8 cellular contexts compared by ENCODE assay signal in the genomic region with DNA sequence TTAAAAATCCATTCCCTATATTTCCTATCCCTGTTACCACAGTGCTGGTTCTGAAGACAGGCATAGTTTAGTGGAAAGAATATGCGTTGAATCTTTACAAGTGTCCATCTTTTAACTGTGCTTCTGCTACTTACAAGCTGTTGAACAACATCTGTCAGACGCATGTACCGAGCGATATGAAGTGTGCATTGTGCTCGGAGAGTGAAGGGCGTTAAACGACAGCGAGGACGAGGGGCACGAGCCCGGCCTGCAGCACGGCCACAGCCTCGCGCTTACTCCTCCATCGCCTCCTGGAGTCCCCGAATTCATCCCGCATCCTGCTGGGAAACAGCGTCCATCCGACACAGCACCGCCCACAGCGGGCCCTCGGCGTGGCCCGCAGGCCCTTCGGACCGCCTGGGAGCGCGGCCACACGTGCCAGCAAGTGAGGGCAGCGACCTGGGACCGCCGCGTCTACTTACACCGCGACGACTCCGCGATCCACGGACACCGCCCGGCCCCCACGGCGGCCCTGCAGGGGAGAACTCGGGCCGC. TPM values are rescaled to one million over a fixed set of nuclear protein-coding genes. Genes with fewer than 3 reads are reported as not detected.
DNase-seq lines count a peak whose midpoint lies in the region; ATAC-seq and TF ChIP-seq lines count a peak whose summit lies in the region.

No MANE protein-coding gene starts in this region.

- peaks cover 41% of the 10 kb centered on the region for H3K4me1 ChIP-seq in KMS-11 (ENCODE audit: low read depth, poor library complexity, severe bottlenecking)

- no peaks in the 10 kb centered on the region for H3K36me3 ChIP-seq in KMS-11 (ENCODE audit: insufficient read depth)

- peak overlapping the region; percentile 91 to 93 for H3K4me3 Mint-ChIP-seq in activated T-cell treated with anti-CD3 and anti-CD28 coated beads, Interleukin-2, amount 50 U/mL, for 72 hours

- no peak overlapping the region for H3K4me3 ChIP-seq in KMS-11 (IDR thresholded peaks at IDR 0.05; ENCODE audit: insufficient read depth, low read depth, low read length)

- peak overlapping the region; percentile 89 for H3K27ac ChIP-seq in KMS-11

- peaks cover 71% of the 10 kb centered on the region for H3K4me1 Mint-ChIP-seq in activated T-cell treated with anti-CD3 and anti-CD28 coated beads, Interleukin-2, amount 50 U/mL, for 72 hours (ENCODE audit: low read depth)

- H3K27ac Mint-ChIP-seq in activated T-cell treated with anti-CD3 and anti-CD28 coated beads, Interleukin-2, amount 50 U/mL, for 72 hours: peak overlapping the region; percentile 79

- ATAC-seq in GM21529 (IDR thresholded peaks at IDR 0.05; ENCODE audit: unreplicated experiment) (peak; percentile 21), Right ventricle myocardium superior (ENCODE audit: poor library complexity) (peak; percentile 12)
- peak; percentile 1 to 10 for ATAC-seq in activated T-cell treated with anti-CD3 and anti-CD28 coated beads, Interleukin-2, amount 50 U/mL, for 72 hours (replicated peaks in 1 of 2)

- peak overlapping the region; percentile 49 for H2AFZ ChIP-seq in KMS-11 (ENCODE audit: low read depth)

- H3K79me2 ChIP-seq in KMS-11 (ENCODE audit: insufficient read depth, low read depth): peaks cover 76% of the 10 kb centered on the region

- no peaks in the 10 kb centered on the region for H3K27me3 Mint-ChIP-seq in activated T-cell treated with anti-CD3 and anti-CD28 coated beads, Interleukin-2, amount 50 U/mL, for 72 hours (ENCODE audit: low read depth)

- peak overlapping the region; percentile 84 for H3K4me2 ChIP-seq in KMS-11

- H3K27me3 ChIP-seq in KMS-11 (ENCODE audit: insufficient read depth, low read depth): no peaks in the 10 kb centered on the region

- DNase-seq in ELR (ENCODE audit: low read depth) (peak; percentile 74), Right ventricle myocardium superior (peak; percentile 57), posterior vena cava (ENCODE audit: low spot score) (peak; percentile 84), NCI-H1694 treated with DMSO at 0.1 percent for 48 hours (lab: John Stamatoyannopoulos, UW) (no peak), cerebellar nuclear complex (lab: John Stamatoyannopoulos, UW) (no peak)
- no peak for DNase-seq in activated T-cell treated with anti-CD3 and anti-CD28 coated beads, Interleukin-2, amount 50 U/mL, for 72 hours

- H3K9me3 Mint-ChIP-seq in activated T-cell treated with anti-CD3 and anti-CD28 coated beads, Interleukin-2, amount 50 U/mL, for 72 hours: no peaks in the 10 kb centered on the region

- 0 out of 2 replicates have a peak, but pooled peaks cover 7% of the 10 kb centered on the region for H4K20me1 ChIP-seq in KMS-11 (ENCODE audit: insufficient read depth)

- H3K9ac ChIP-seq in KMS-11: peak overlapping the region; percentile 89

- TF ChIP-seq CTCF in KMS-11 (conservative IDR thresholded peaks at IDR 0.05; ENCODE audit: low read depth, low read length): no peak

- H3K36me3 Mint-ChIP-seq in activated T-cell treated with anti-CD3 and anti-CD28 coated beads, Interleukin-2, amount 50 U/mL, for 72 hours (ENCODE audit: insufficient read depth in 2 of 2): peaks cover 5 to 17% of the 10 kb centered on the region in 2 donors

- intact Hi-C loops in Right ventricle myocardium superior (cut with DNase I) (no loop called here), posterior vena cava (cut with DNase I) (no loop called here)

RNA-seq across cellular contexts. Expression of a gene that starts 0.5 kb away (rescaled TPM):
- 10 to 100 TPM; 76.8 to 83.1 TPM for total RNA-seq in activated T-cell treated with anti-CD3 and anti-CD28 coated beads, Interleukin-2, amount 50 U/mL, for 72 hours
- 54.4 TPM for total RNA-seq in Right ventricle myocardium superior
- total RNA-seq in posterior vena cava: 10 to 100 TPM; 31.4 to 32.2 TPM

RNA-seq across cellular contexts. Expression of a gene that starts 1.5 kb away (rescaled TPM):
- total RNA-seq in activated T-cell treated with anti-CD3 and anti-CD28 coated beads, Interleukin-2, amount 50 U/mL, for 72 hours: 10 to 100 TPM; 71.4 to 82.1 TPM
- total RNA-seq in Right ventricle myocardium superior: 141 TPM
- total RNA-seq in posterior vena cava: 10 to 100 TPM; 57.5 to 58.5 TPM

RNA-seq across cellular contexts. Expression of a gene that starts 49.5 kb away (rescaled TPM):
- total RNA-seq in activated T-cell treated with anti-CD3 and anti-CD28 coated beads, Interleukin-2, amount 50 U/mL, for 72 hours: not detected
- total RNA-seq in Right ventricle myocardium superior (not detected), posterior vena cava (not detected)

Comparison
In these comparisons a context has a peak if more than half of its experiments do, and no peak if none do; other contexts are left out.
1. DNase-seq: peak in ELR (single experiment), Right ventricle myocardium superior (single experiment) and posterior vena cava (single experiment); none in activated T-cell treated with anti-CD3 and anti-CD28 coated beads, Interleukin-2, amount 50 U/mL, for 72 hours (0 of 2), NCI-H1694 treated with DMSO at 0.1 percent for 48 hours (single experiment) and cerebellar nuclear complex (0 of 2).
2. Peak in every context shown above with its lines, with median percentiles within 50 percentile points of each other: ATAC-seq.